8 cellular contexts compared by ENCODE assay signal in the genomic region with DNA sequence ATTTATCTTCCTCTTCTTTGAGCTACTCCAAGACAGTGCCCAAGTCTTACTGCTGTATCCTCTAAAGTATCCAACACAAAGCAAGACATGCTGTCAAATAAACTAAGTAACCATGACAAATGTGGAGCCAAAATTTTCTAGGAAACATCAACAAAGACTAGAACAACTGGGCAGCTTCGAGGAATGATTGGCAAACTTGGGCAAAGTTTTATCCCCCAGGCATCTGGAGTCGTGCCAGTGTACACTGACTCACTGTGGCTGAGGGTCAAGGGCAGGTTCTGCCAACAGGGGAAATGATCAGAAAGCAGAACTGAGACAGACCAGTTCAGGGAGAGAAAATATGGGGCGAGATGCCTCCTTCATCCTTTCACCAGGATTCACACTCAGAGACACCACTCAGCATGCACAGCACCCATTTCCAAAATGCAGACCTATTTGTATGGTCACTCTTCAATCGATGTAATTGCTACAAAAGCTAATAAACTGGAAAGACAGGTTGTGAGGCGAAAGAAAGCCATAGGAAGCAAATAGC.
DNase-seq lines count a peak whose midpoint lies in the region; ATAC-seq, FAIRE-seq and TF ChIP-seq lines count a peak whose summit lies in the region.

No MANE protein-coding gene starts in this region.

- intact Hi-C loops in right lobe of liver (cut with DNase I): loop anchor here in 1 of 2 donors (10.0 kb wide), 1 partner anchor 63 kb away; a partner anchor contains a TSS

- peaks cover 10% of the 10 kb centered on the region for H3K36me3 Mint-ChIP-seq in astrocyte (ENCODE audit: low read depth, unreplicated experiment)
- H3K36me3 Mint-ChIP-seq in glutamatergic neuron (ENCODE audit: unreplicated experiment): peaks cover 13% of the 10 kb centered on the region

- no peaks in the 10 kb centered on the region for H3K27me3 Mint-ChIP-seq in astrocyte (ENCODE audit: low read depth, unreplicated experiment)
- peaks cover 6% of the 10 kb centered on the region for H3K27me3 Mint-ChIP-seq in glutamatergic neuron (ENCODE audit: unreplicated experiment)

- H4K20me1 ChIP-seq in astrocyte (ENCODE audit: insufficient read depth, low read length): peaks cover 39% of the 10 kb centered on the region

- H3K36me3 ChIP-seq in astrocyte (ENCODE audit: insufficient read depth, low read length) (no peaks in the 10 kb centered on the region), right lobe of liver (no peaks in the 10 kb centered on the region)

- H3K27me3 ChIP-seq in astrocyte (ENCODE audit: insufficient read depth, low read length) (no peaks in the 10 kb centered on the region), right lobe of liver (peaks cover 0 to 6% of the 10 kb centered on the region in 2 donors)

- peak; percentile 65 for FAIRE-seq in astrocyte (lab: Jason Lieb, UNC)

- 15% methylated on average over 5 of the region's 5 CpGs for whole genome bisulfite sequencing in right lobe of liver (ENCODE audit: insufficient coverage, low coverage, low lambda C conversion rate, missing lambda C conversion rate)

- H3K9me3 ChIP-seq in astrocyte (ENCODE audit: insufficient read depth, low read depth, low read length) (no peaks in the 10 kb centered on the region), right lobe of liver (no peaks in the 10 kb centered on the region)

- peak; percentile 34 for ATAC-seq in GM21529 (IDR thresholded peaks at IDR 0.05; ENCODE audit: unreplicated experiment)
- peak; percentile 93 to 98 (median 94) for ATAC-seq in right lobe of liver
- no peak for ATAC-seq in HG03469 (IDR thresholded peaks at IDR 0.05; ENCODE audit: unreplicated experiment)

- peaks cover 83% of the 10 kb centered on the region for H3K79me2 ChIP-seq in astrocyte (ENCODE audit: insufficient read depth, low read length)

- H3K4me1 ChIP-seq in astrocyte (ENCODE audit: insufficient read depth, low read length): peaks cover 38% of the 10 kb centered on the region
- H3K4me1 ChIP-seq in right lobe of liver: peaks cover 0 to 16% (median 7%) of the 10 kb centered on the region in 4 donors

- H3K4me2 ChIP-seq in astrocyte (ENCODE audit: low read length): peak overlapping the region; percentile 58

- TF ChIP-seq POLR2A in right lobe of liver (IDR thresholded peaks at IDR 0.05): no peak

- H3K9me3 Mint-ChIP-seq in astrocyte (ENCODE audit: unreplicated experiment): peaks cover 3% of the 10 kb centered on the region
- peaks cover 6% of the 10 kb centered on the region for H3K9me3 Mint-ChIP-seq in glutamatergic neuron (ENCODE audit: unreplicated experiment)

- H3K9ac ChIP-seq in astrocyte (ENCODE audit: low read length): peak overlapping the region; percentile 23

- TF ChIP-seq CTCF in astrocyte (IDR thresholded peaks at IDR 0.05; ENCODE audit: insufficient read depth, low read depth, low read length) (no peak), right lobe of liver (IDR thresholded peaks at IDR 0.05) (no peak), glutamatergic neuron (IDR thresholded peaks at IDR 0.05; ENCODE audit: partially characterized antibody, unreplicated experiment) (no peak)

- peaks cover 38% of the 10 kb centered on the region for H3K4me1 Mint-ChIP-seq in astrocyte (ENCODE audit: low read depth, unreplicated experiment)
- peaks cover 25% of the 10 kb centered on the region for H3K4me1 Mint-ChIP-seq in glutamatergic neuron (ENCODE audit: low read depth, unreplicated experiment)

- DNase-seq in COR-L47 (lab: John Stamatoyannopoulos, UW): peak; percentile 81
- peak; percentile 74 for DNase-seq in NCI-H1105 (lab: John Stamatoyannopoulos, UW)
- DNase-seq in astrocyte (ENCODE audit: low read depth): peak; percentile 54
- DNase-seq in right lobe of liver: peak; percentile 82 to 83 (median 83)
- no peak for DNase-seq in effector CD8-positive, alpha-beta T cell (lab: John Stamatoyannopoulos, UW)
- DNase-seq in glutamatergic neuron: no peak

- H3K4me3 Mint-ChIP-seq in astrocyte (ENCODE audit: unreplicated experiment) (no peak overlapping the region), glutamatergic neuron (ENCODE audit: unreplicated experiment) (no peak overlapping the region)

- H3K4me3 ChIP-seq in astrocyte (ENCODE audit: insufficient read depth, low read depth, low read length) (no peak overlapping the region), right lobe of liver (no peak overlapping the region)

- H3K27ac Mint-ChIP-seq in astrocyte (ENCODE audit: unreplicated experiment) (peak overlapping the region; percentile 80), glutamatergic neuron (ENCODE audit: unreplicated experiment) (no peak overlapping the region)

- no peak overlapping the region for H2AFZ ChIP-seq in astrocyte (ENCODE audit: low read depth, low read length)

- H3K27ac ChIP-seq in astrocyte (ENCODE audit: low read depth, low read length) (peak overlapping the region; percentile 8), right lobe of liver (no peak overlapping the region)

Comparison
In these comparisons a context has a peak if more than half of its experiments do, and no peak if none do; other contexts are left out.
1. DNase-seq: peak in COR-L47 (single experiment), NCI-H1105 (single experiment), astrocyte (single experiment) and right lobe of liver (3 of 3); none in effector CD8-positive, alpha-beta T cell (single experiment) and glutamatergic neuron (single experiment).